In genomic region chr2:72289283-72289682, GRCh38 we compare ENCODE assay signal across 1 cellular context.
TF ChIP-seq lines count a peak whose summit lies in the region.

No MANE protein-coding gene starts in this region.

TF ChIP-seq in GM23338, 12 proteins besides CTCF, POLR2A, EP300 and RAD21:
- TF ChIP-seq ZNF462 (CRISPR knock-in tag; IDR thresholded peaks at IDR 0.05) (no peak), REST (IDR thresholded peaks at IDR 0.05; ENCODE audit: unreplicated experiment) (no peak), ZNF114 (CRISPR knock-in tag; IDR thresholded peaks at IDR 0.05) (no peak), EZH2phosphoT487 (IDR thresholded peaks at IDR 0.05; ENCODE audit: unreplicated experiment) (no peak)
